Comparison of ENCODE assay signal across 27 cellular contexts in genomic region chr4:117376700-117377099, GRCh38.
"Had no signal": no experiment of that assay in that cellular context is flagged by ENCODE, and none has a peak within 500 bp of the region (broad histone marks: within the 10 kb centered on the region; RNA-seq: fewer than 3 reads in every experiment).

No MANE protein-coding gene starts in this region.

- ATAC-seq: left ventricle myocardium superior; mucosa of descending colon; natural killer cell treated with Interleukin-12 subunit alpha and Interleukin-12 subunit beta and Interleukin-15 and Interleukin-18, amount 100 ng/mL, for 72 hours; right lobe of liver; stimulated activated naive CD8-positive, alpha-beta T cell treated with anti-CD3 and anti-CD28 coated beads, Interleukin-15, amount 100 ng/mL, for 72 hours had no signal

- H3K4me1 Mint-ChIP-seq: naive B cell; neural progenitor cell; stimulated activated naive CD8-positive, alpha-beta T cell treated with anti-CD3 and anti-CD28 coated beads, Interleukin-15, amount 100 ng/mL, for 72 hours had no signal

- H3K27ac ChIP-seq: coronary artery, esophagus squamous epithelium, neural progenitor cell, parathyroid adenoma, right lobe of liver, suprapubic skin, transverse colon, vagina had no signal

- H3K4me2 ChIP-seq: neural progenitor cell, smooth muscle cell had no signal

- H3K36me3 Mint-ChIP-seq: mesothelial cell of epicardium; naive B cell; natural killer cell treated with Interleukin-12 subunit alpha and Interleukin-12 subunit beta and Interleukin-15 and Interleukin-18, amount 100 ng/mL, for 72 hours; neural progenitor cell had no signal

- H3K27me3 Mint-ChIP-seq: naive B cell; natural killer cell treated with Interleukin-12 subunit alpha and Interleukin-12 subunit beta and Interleukin-15 and Interleukin-18, amount 100 ng/mL, for 72 hours; progenitor cell of endocrine pancreas; stimulated activated naive CD8-positive, alpha-beta T cell treated with anti-CD3 and anti-CD28 coated beads, Interleukin-15, amount 100 ng/mL, for 72 hours had no signal

- H3K4me3 Mint-ChIP-seq: mesothelial cell of epicardium; naive B cell; natural killer cell treated with Interleukin-12 subunit alpha and Interleukin-12 subunit beta and Interleukin-15 and Interleukin-18, amount 100 ng/mL, for 72 hours; neural progenitor cell; stimulated activated naive CD8-positive, alpha-beta T cell treated with anti-CD3 and anti-CD28 coated beads, Interleukin-15, amount 100 ng/mL, for 72 hours had no signal

- DNase-seq: dermis blood vessel endothelial cell; effector memory CD4-positive, alpha-beta T cell; esophagus squamous epithelium; foreskin melanocyte; left ventricle myocardium superior; mucosa of descending colon; naive B cell; right lobe of liver; stimulated activated CD4-positive, alpha-beta T cell treated with anti-CD3 and anti-CD28 coated beads, Interleukin-12 subunit alpha, Interleukin-12 subunit beta, amount 100 ng/mL, for 4 hours; stimulated activated CD4-positive, alpha-beta T cell treated with anti-CD3 and anti-CD28 coated beads, Interleukin-1b, Interleukin-23, amount 100 ng/mL, for 48 hours; stimulated activated CD4-positive, alpha-beta T cell treated with anti-CD3 and anti-CD28 coated beads, Interleukin-4, amount 100 ng/mL, for 1 hour; stimulated activated CD8-positive, alpha-beta memory T cell treated with anti-CD3 and anti-CD28 coated beads, Interleukin-4, amount 100 ng/mL, for 48 hours; stimulated activated naive CD4-positive, alpha-beta T cell; stimulated activated naive CD8-positive, alpha-beta T cell treated with anti-CD3 and anti-CD28 coated beads, Interleukin-15, amount 100 ng/mL, for 72 hours; transverse colon had no signal

- H3K9me3 ChIP-seq: esophagus squamous epithelium, mucosa of descending colon, right lobe of liver, suprapubic skin, transverse colon, vagina had no signal

- H3K4me1 ChIP-seq: esophagus squamous epithelium, neural progenitor cell, parathyroid adenoma, right lobe of liver, suprapubic skin, transverse colon, vagina had no signal

- H3K9ac ChIP-seq: neural progenitor cell, parathyroid adenoma had no signal

- H3K36me3 ChIP-seq: esophagus squamous epithelium, neural progenitor cell, right lobe of liver, suprapubic skin, transverse colon, vagina had no signal

- H3K9me3 Mint-ChIP-seq: neural progenitor cell had no signal

- H3K27me3 ChIP-seq: esophagus squamous epithelium, neural progenitor cell, right lobe of liver, suprapubic skin, transverse colon, vagina had no signal

- H3K27ac Mint-ChIP-seq: mesothelial cell of epicardium; natural killer cell treated with Interleukin-12 subunit alpha and Interleukin-12 subunit beta and Interleukin-15 and Interleukin-18, amount 100 ng/mL, for 72 hours; neural progenitor cell; progenitor cell of endocrine pancreas; stimulated activated naive CD8-positive, alpha-beta T cell treated with anti-CD3 and anti-CD28 coated beads, Interleukin-15, amount 100 ng/mL, for 72 hours had no signal

- H3K4me3 ChIP-seq: coronary artery, esophagus squamous epithelium, lung, mucosa of descending colon, neural progenitor cell, right lobe of liver, smooth muscle cell, suprapubic skin, transverse colon, vagina had no signal

- FAIRE-seq: endothelial cell of umbilical vein, keratinocyte had no signal

- H2AFZ ChIP-seq: parathyroid adenoma had no signal
